ENCODE assay signal across 18 cellular contexts in the genomic region with DNA sequence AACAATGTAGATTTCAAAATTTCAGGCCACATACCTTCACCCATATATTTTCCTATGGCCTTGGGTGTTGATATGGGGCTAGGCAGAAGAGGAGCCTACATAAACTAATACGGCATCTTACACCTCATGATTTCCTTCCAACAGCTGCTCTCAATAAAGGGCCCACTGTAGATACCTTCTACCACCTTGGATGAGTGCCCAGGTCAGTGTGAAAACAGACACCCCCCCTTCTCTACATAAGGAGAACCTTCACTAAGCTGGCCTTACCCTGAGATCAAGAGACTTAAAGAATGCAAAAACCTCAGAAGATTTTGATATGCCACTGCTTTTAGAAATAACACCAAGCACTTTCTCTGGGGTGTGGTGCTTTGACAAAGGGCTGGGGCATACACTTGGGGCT. TPM values are rescaled to one million over a fixed set of nuclear protein-coding genes. Genes with fewer than 3 reads are reported as not detected.
DNase-seq lines count a peak whose midpoint lies in the region; ATAC-seq and TF ChIP-seq lines count a peak whose summit lies in the region.
"Had no signal": no experiment of that assay in that cellular context is flagged by ENCODE, and none has a peak within 500 bp of the region (broad histone marks: within the 10 kb centered on the region; RNA-seq: fewer than 3 reads in every experiment).

No MANE protein-coding gene starts in this region.

- DNase-seq in activated CD8-positive, alpha-beta memory T cell treated with anti-CD3 and anti-CD28 coated beads, Interleukin-2, amount 10 ng/mL, durations not matched to agents 7 days and 5 days = no peak
- no peak for DNase-seq in activated CD8-positive, alpha-beta memory T cell treated with anti-CD3 and anti-CD28 coated beads, Interleukin-2, amount 50 U/mL, for 48 hours
- DNase-seq in T-cell (no peak), endothelial cell (ENCODE audit: low spot score) (no peak), HAP-1 (ENCODE audit: low spot score in 2 of 2) (no peak), retina (no peak)
- DNase-seq: DMS79; left ventricle myocardium superior; MG63; NCI-H146; NCI-H2171; NCI-H526 treated with DMSO at 0.1 percent for 48 hours; stimulated activated CD4-positive, alpha-beta T cell treated with anti-CD3 and anti-CD28 coated beads, Interleukin-4, amount 100 ng/mL, for 4 hours had no signal

- in situ Hi-C loops in HAP-1 (cut with MboI; ENCODE audit: low sequenced_read_pairs) = no loop called here

- no peak overlapping the region for H3K4me3 Mint-ChIP-seq in activated CD8-positive, alpha-beta memory T cell treated with anti-CD3 and anti-CD28 coated beads, Interleukin-2, amount 10 ng/mL, durations not matched to agents 7 days and 5 days
- H3K4me3 Mint-ChIP-seq in T-cell (peak overlapping the region in 1 of 3 donors; percentile 77), endothelial cell (ENCODE audit: unreplicated experiment) (peak overlapping the region; percentile 47)
- H3K4me3 Mint-ChIP-seq: GM23338 had no signal

- H3K9ac ChIP-seq in subcutaneous abdominal adipose tissue (ENCODE audit: low read length in 5 of 5) = no peak overlapping the region

- H3K27me3 ChIP-seq in subcutaneous abdominal adipose tissue (ENCODE audit: control insufficient read depth in 5 of 5, insufficient read depth in 4 of 5, low read length in 5 of 5) (no peaks in the 10 kb centered on the region), HAP-1 (ENCODE audit: low read depth) (no peaks in the 10 kb centered on the region)
- H3K27me3 ChIP-seq: MG63 had no signal

- H3K4me1 ChIP-seq in subcutaneous abdominal adipose tissue (ENCODE audit: control insufficient read depth in 5 of 5, insufficient read depth in 5 of 5, low read length in 5 of 5) (peaks cover 20 to 65% (median 57%) of the 10 kb centered on the region in 5 donors), HAP-1 (no peaks in the 10 kb centered on the region)

- H3K36me3 ChIP-seq in subcutaneous abdominal adipose tissue (ENCODE audit: control insufficient read depth in 5 of 5, insufficient read depth in 5 of 5, low read length in 5 of 5) (peaks cover 0 to 20% (median 4%) of the 10 kb centered on the region in 5 donors), HAP-1 (replicated peaks) (no peaks in the 10 kb centered on the region)
- H3K36me3 ChIP-seq: MG63 had no signal

- peak overlapping the region; percentile 59 for H3K27ac Mint-ChIP-seq in activated CD8-positive, alpha-beta memory T cell treated with anti-CD3 and anti-CD28 coated beads, Interleukin-2, amount 10 ng/mL, durations not matched to agents 7 days and 5 days
- H3K27ac Mint-ChIP-seq in T-cell (peak overlapping the region; percentile 90 to 96), endothelial cell (ENCODE audit: unreplicated experiment) (no peak overlapping the region)
- H3K27ac Mint-ChIP-seq: GM23338 had no signal

- ATAC-seq in activated CD8-positive, alpha-beta memory T cell treated with anti-CD3 and anti-CD28 coated beads, Interleukin-2, amount 10 ng/mL, durations not matched to agents 7 days and 5 days = no peak
- ATAC-seq in T-cell (replicated peaks in 1 of 4) (no peak), GM21717 (IDR thresholded peaks at IDR 0.05; ENCODE audit: unreplicated experiment) (no peak)
- ATAC-seq: GM23338, left ventricle myocardium superior had no signal

- H3K27ac ChIP-seq in subcutaneous abdominal adipose tissue (ENCODE audit: low read depth, low read length) = peak overlapping the region; percentile 11
- H3K27ac ChIP-seq: epithelial cell of prostate, VCaP had no signal

- H3K9me3 ChIP-seq in subcutaneous abdominal adipose tissue (ENCODE audit: control insufficient read depth in 5 of 5, low read length in 5 of 5) = no peaks in the 10 kb centered on the region
- no peaks in the 10 kb centered on the region for H3K9me3 ChIP-seq in HAP-1
- H3K9me3 ChIP-seq: MG63 had no signal

- CTCF ChIA-PET in activated CD8-positive, alpha-beta memory T cell treated with anti-CD3 and anti-CD28 coated beads, Interleukin-2, amount 10 ng/mL, durations not matched to agents 7 days and 5 days (lab: Charles Lee) = interaction anchor here (1.1 to 9.9 kb wide), 5 partner anchors 12 to 44 kb away, joined by 3 to 58 read pairs (median 8); partner anchors contain the start of gene SH3BP5
- CTCF ChIA-PET in T-cell (lab: Charles Lee) = interaction anchor here (0.6 to 0.7 kb wide), 2 partner anchors 17 to 42 kb away, joined by 4 to 14 read pairs; no protein-coding TSS in a partner anchor

- no peaks in the 10 kb centered on the region for H3K9me3 Mint-ChIP-seq in activated CD8-positive, alpha-beta memory T cell treated with anti-CD3 and anti-CD28 coated beads, Interleukin-2, amount 10 ng/mL, durations not matched to agents 7 days and 5 days (ENCODE audit: low read depth)
- H3K9me3 Mint-ChIP-seq in T-cell (no peaks in the 10 kb centered on the region), endothelial cell (ENCODE audit: unreplicated experiment) (no peaks in the 10 kb centered on the region)
- H3K9me3 Mint-ChIP-seq: GM23338 had no signal

- H3K4me3 ChIP-seq in subcutaneous abdominal adipose tissue (ENCODE audit: low read depth in 1 of 5, low read length in 5 of 5) = no peak overlapping the region
- H3K4me3 ChIP-seq in HAP-1 = no peak overlapping the region
- H3K4me3 ChIP-seq: GM23338, MG63 had no signal

- peaks cover 61% of the 10 kb centered on the region for H3K4me1 Mint-ChIP-seq in activated CD8-positive, alpha-beta memory T cell treated with anti-CD3 and anti-CD28 coated beads, Interleukin-2, amount 10 ng/mL, durations not matched to agents 7 days and 5 days
- peaks cover 82 to 94% (median 83%) of the 10 kb centered on the region in 3 donors for H3K4me1 Mint-ChIP-seq in T-cell
- H3K4me1 Mint-ChIP-seq in endothelial cell (ENCODE audit: unreplicated experiment) = peaks cover 42% of the 10 kb centered on the region

- POLR2A ChIA-PET in T-cell (lab: Charles Lee) = interaction anchor here in 1 of 2 donors (0.7 kb wide), 1 partner anchor 505 kb away, joined by 11 read pairs; no protein-coding TSS in a partner anchor

- no peak for TF ChIP-seq CTCF in endothelial cell (IDR thresholded peaks at IDR 0.05; ENCODE audit: unreplicated experiment)

- peaks cover 36% of the 10 kb centered on the region for H3K36me3 Mint-ChIP-seq in activated CD8-positive, alpha-beta memory T cell treated with anti-CD3 and anti-CD28 coated beads, Interleukin-2, amount 10 ng/mL, durations not matched to agents 7 days and 5 days
- H3K36me3 Mint-ChIP-seq in T-cell (peaks cover 25% of the 10 kb centered on the region), endothelial cell (ENCODE audit: low read depth, unreplicated experiment) (peaks cover 38% of the 10 kb centered on the region)

- no peaks in the 10 kb centered on the region for H3K27me3 Mint-ChIP-seq in activated CD8-positive, alpha-beta memory T cell treated with anti-CD3 and anti-CD28 coated beads, Interleukin-2, amount 10 ng/mL, durations not matched to agents 7 days and 5 days
- H3K27me3 Mint-ChIP-seq in T-cell = no peaks in the 10 kb centered on the region
- peaks cover 2% of the 10 kb centered on the region for H3K27me3 Mint-ChIP-seq in endothelial cell (ENCODE audit: unreplicated experiment)

RNA-seq across cellular contexts. Expression of gene SH3BP5, which starts 42.7 kb away (rescaled TPM):
- total RNA-seq in activated CD8-positive, alpha-beta memory T cell treated with anti-CD3 and anti-CD28 coated beads, Interleukin-2, amount 10 ng/mL, durations not matched to agents 7 days and 5 days = 10 to 100 TPM; 19.4 to 30.3 TPM
- 10 to 100 TPM; 25.0 to 66.7 (median 41.7) TPM for total RNA-seq in T-cell
- total RNA-seq in endothelial cell (ENCODE audit: unreplicated experiment) = 41.1 TPM
